ENCODE assay signal across 7 cellular contexts in genomic region chr4:183561905-183562304, GRCh38.
"Had no signal": no experiment of that assay in that cellular context is flagged by ENCODE, and none has a peak within 500 bp of the region (broad histone marks: within the 10 kb centered on the region; RNA-seq: fewer than 3 reads in every experiment).

No MANE protein-coding gene starts in this region.

- H3K36me3 ChIP-seq: HAP-1 had no signal

- H3K4me3 ChIP-seq: GM23338, HAP-1 had no signal

- H3K9me3 ChIP-seq: HAP-1 had no signal

- ATAC-seq: GM23338, HCT116 had no signal

- DNase-seq: H7, IMR-90, KBM-7 had no signal

- FAIRE-seq: HTR-8/SVneo had no signal

- H2AFZ ChIP-seq: GM23338 had no signal

- H3K4me2 ChIP-seq: GM23338 had no signal
